Comparison of ENCODE assay signal across 8 cellular contexts in genomic region chr5:150485770-150486401, GRCh38. TPM values are rescaled to one million over a fixed set of nuclear protein-coding genes. Genes with fewer than 3 reads are reported as not detected.
A peak's percentile ranks its signal among the peaks of the same experiment; 100 is the strongest.
DNase-seq lines count a peak whose midpoint lies in the region; ATAC-seq and TF ChIP-seq lines count a peak whose summit lies in the region.

No MANE protein-coding gene starts in this region.

- H3K27ac ChIP-seq in SJCRH30 = peak overlapping the region; percentile 82
- peak overlapping the region; percentile 77 for H3K27ac ChIP-seq in brain microvascular endothelial cell
- peak overlapping the region; percentile 70 to 99 (median 97) for H3K27ac ChIP-seq in spleen

- H3K36me3 ChIP-seq in SJCRH30 = peaks cover 2% of the 10 kb centered on the region; the same call in 1 of the 2 replicates
- H3K36me3 ChIP-seq in brain microvascular endothelial cell (replicated peaks) = no peaks in the 10 kb centered on the region
- peaks cover 0 to 12% (median 0%) of the 10 kb centered on the region in 6 donors for H3K36me3 ChIP-seq in spleen

- WGBS in spleen, 5 donors = 0 to 1% (median 0%) methylated on average over 12 to 85 of the region's 85 CpGs

- no peak for TF ChIP-seq CTCF in AG09309 (IDR thresholded peaks at IDR 0.05; ENCODE audit: control insufficient read depth, insufficient read depth, low read depth, low read length, missing control alignments)
- TF ChIP-seq CTCF in brain microvascular endothelial cell (IDR thresholded peaks at IDR 0.05; ENCODE audit: low read depth, low read length, missing control alignments) = no peak
- TF ChIP-seq CTCF in spleen (IDR thresholded peaks at IDR 0.05 in 8 of 11, conservative IDR thresholded peaks at IDR 0.05 in 3 of 11) = no peak

- no peaks in the 10 kb centered on the region for H3K9me3 ChIP-seq in SJCRH30 (replicated peaks)
- H3K9me3 ChIP-seq in spleen = no peaks in the 10 kb centered on the region

- TF ChIP-seq POLR2A in spleen (IDR thresholded peaks at IDR 0.05) = no peak

- in situ Hi-C loops in brain microvascular endothelial cell (cut with HindIII; ENCODE audit: low pct_ligation_motif_present, low sequenced_read_pairs) = no loop called here

- intact Hi-C loops in spleen (cut with DNase I; ENCODE audit: low total_unique reads) = no loop called here

- H3K4me1 ChIP-seq in SJCRH30 (peaks cover 19% of the 10 kb centered on the region; the same call in 1 of the 2 replicates), spleen (peaks cover 33 to 60% (median 48%) of the 10 kb centered on the region in 6 donors)

- ATAC-seq in GM19452 (IDR thresholded peaks at IDR 0.05; ENCODE audit: unreplicated experiment) = peak; percentile 19

- no peaks in the 10 kb centered on the region for H3K27me3 ChIP-seq in SJCRH30
- H3K27me3 ChIP-seq in brain microvascular endothelial cell (replicated peaks) = no peaks in the 10 kb centered on the region
- peaks cover 0 to 9% (median 0%) of the 10 kb centered on the region in 7 donors for H3K27me3 ChIP-seq in spleen (replicated peaks in 1 of 7)

- H3K4me3 ChIP-seq in AG09309 (ENCODE audit: control insufficient read depth, low read depth, low read length) = peak overlapping the region; percentile 81
- H3K4me3 ChIP-seq in SJCRH30 = peak overlapping the region; percentile 99
- H3K4me3 ChIP-seq in brain microvascular endothelial cell (ENCODE audit: low read depth, low read length) = peak overlapping the region; percentile 85
- peak overlapping the region; percentile 65 to 91 (median 75) for H3K4me3 ChIP-seq in spleen

- no peak for DNase-seq in AG09309 (ENCODE audit: low read depth)
- peak; percentile 46 to 52 for DNase-seq in SJCRH30
- DNase-seq in brain microvascular endothelial cell = no peak
- DNase-seq in iris pigment epithelial cell (ENCODE audit: low read depth) = peak; percentile 39
- DNase-seq in spleen = no peak
- no peak for DNase-seq in ureter (ENCODE audit: low spot score)
- DNase-seq in NCI-H446 treated with DMSO at 0.1 percent for 48 hours (lab: John Stamatoyannopoulos, UW) = no peak

RNA-seq across cellular contexts. Expression of gene NDST1, which starts 22.0 kb away (rescaled TPM):
- 30.0 and 31.4 TPM in 2 replicates for total RNA-seq in SJCRH30 (2014; rRNA removed; shearing (Covaris generic))
- 100 to 1,000 TPM; 123 to 360 (median 261) TPM for total RNA-seq in spleen
- 10 to 100 TPM in 1 of 3 donors, 1 to 10 TPM in 2; 6.1 to 45.7 (median 6.8) TPM for polyA plus RNA-seq in spleen
- total RNA-seq in ureter = 54.3 TPM

RNA-seq across cellular contexts. Expression of gene RPS14, which starts 36.3 kb away (rescaled TPM):
- total RNA-seq in SJCRH30 (2014; rRNA removed; shearing (Covaris generic)) = 3,118 and 3,506 TPM in 2 replicates
- total RNA-seq in spleen (1,000 to 10,000 TPM; 1,801 to 2,829 (median 2,025) TPM), ureter (2,344 TPM)
- polyA plus RNA-seq in spleen = 1,000 to 10,000 TPM; 5,417 to 8,400 (median 8,329) TPM

Comparison
In these comparisons a context has a peak if more than half of its experiments do, and no peak if none do; other contexts are left out.
1. DNase-seq: peak in SJCRH30 (2 of 2) and iris pigment epithelial cell (single experiment); none in AG09309 (single experiment), brain microvascular endothelial cell (single experiment), spleen (single experiment), ureter (single experiment) and NCI-H446 treated with DMSO at 0.1 percent for 48 hours (single experiment).
2. Peak in every context shown above with its lines, with median percentiles within 50 percentile points of each other: H3K4me3 ChIP-seq and H3K27ac ChIP-seq.